8 cellular contexts compared by ENCODE assay signal in the genomic region with DNA sequence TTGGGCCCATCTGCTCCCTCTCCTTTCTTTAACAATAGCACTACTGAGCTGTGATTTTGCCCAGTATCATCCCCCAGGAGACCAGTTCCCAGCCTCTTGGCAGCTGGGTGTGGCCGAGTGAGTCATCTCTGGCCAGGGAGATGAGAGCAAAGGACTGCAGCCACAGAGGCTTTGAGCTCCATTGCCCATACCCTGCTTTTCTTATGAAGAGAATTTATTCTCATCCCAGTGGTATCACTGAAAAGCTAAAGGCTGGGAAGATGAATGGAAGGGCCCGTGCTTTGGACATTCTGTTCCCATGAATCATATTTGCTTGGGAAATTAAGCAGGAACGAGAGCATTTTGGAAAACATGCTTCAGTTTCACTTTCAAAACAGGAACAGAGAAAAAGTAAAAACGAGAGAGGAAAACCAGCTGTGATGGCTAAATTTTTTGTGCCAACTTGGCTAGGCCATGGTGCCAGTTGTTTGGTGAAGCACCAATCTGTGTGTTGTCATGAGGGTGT. TPM values are rescaled to one million over a fixed set of nuclear protein-coding genes. Genes with fewer than 3 reads are reported as not detected.
DNase-seq lines count a peak whose midpoint lies in the region; ATAC-seq and TF ChIP-seq lines count a peak whose summit lies in the region.

No MANE protein-coding gene starts in this region.

- peak overlapping the region; percentile 48 to 90; a peak in 3 of 4 replicates for H3K27ac ChIP-seq in SK-N-SH (ENCODE audit: low read depth in 2 of 2, low read length in 1 of 2)
- H3K27ac ChIP-seq in foreskin keratinocyte: peak overlapping the region; percentile 99
- H3K27ac ChIP-seq in gastrocnemius medialis: peak overlapping the region; percentile 74 to 81 (median 76)

- no peaks in the 10 kb centered on the region for H3K9me3 Mint-ChIP-seq in activated naive CD4-positive, alpha-beta T cell treated with anti-CD3 and anti-CD28 coated beads, Interleukin-2, amount 50 U/mL, for 72 hours
- H3K9me3 Mint-ChIP-seq in activated CD4-positive, alpha-beta T cell treated with anti-CD3 and anti-CD28 coated beads, Interleukin-2, amount 10 ng/mL, durations not matched to agents 24 days and 14 days: no peaks in the 10 kb centered on the region

- peaks cover 22% of the 10 kb centered on the region for H3K27me3 Mint-ChIP-seq in activated CD4-positive, alpha-beta T cell treated with anti-CD3 and anti-CD28 coated beads, Interleukin-2, amount 10 ng/mL, durations not matched to agents 24 days and 14 days

- H3K36me3 Mint-ChIP-seq in activated naive CD4-positive, alpha-beta T cell treated with anti-CD3 and anti-CD28 coated beads, Interleukin-2, amount 50 U/mL, for 72 hours: no peaks in the 10 kb centered on the region
- no peaks in the 10 kb centered on the region for H3K36me3 Mint-ChIP-seq in activated CD4-positive, alpha-beta T cell treated with anti-CD3 and anti-CD28 coated beads, Interleukin-2, amount 10 ng/mL, durations not matched to agents 24 days and 14 days (ENCODE audit: low read depth)

- peaks cover 10% of the 10 kb centered on the region for H3F3A ChIP-seq in SK-N-SH (replicated peaks; ENCODE audit: insufficient read depth)

- intact Hi-C loops in gastrocnemius medialis (cut with DNase I; ENCODE audit: low total_unique reads): no loop called here
- intact Hi-C loops in activated CD4-positive, alpha-beta T cell treated with anti-CD3 and anti-CD28 coated beads, Interleukin-2, amount 10 ng/mL, durations not matched to agents 24 days and 14 days (cut with micrococcal nuclease): no loop called here

- H3K4me2 ChIP-seq in SK-N-SH: peak overlapping the region; percentile 68

- TF ChIP-seq EP300 in SK-N-SH (IDR thresholded peaks at IDR 0.05; ENCODE audit: borderline replicate concordance in 1 of 2, low read depth in 1 of 2, low read length in 1 of 2): no peak

- H3K36me3 ChIP-seq in SK-N-SH (replicated peaks in 1 of 2; ENCODE audit: control insufficient read depth in 1 of 2, insufficient read depth in 2 of 2, low read length in 1 of 2) (no peaks in the 10 kb centered on the region), gastrocnemius medialis (no peaks in the 10 kb centered on the region)

- H3K9me2 ChIP-seq in SK-N-SH: no peaks in the 10 kb centered on the region

- no peaks in the 10 kb centered on the region for H4K20me1 ChIP-seq in SK-N-SH (ENCODE audit: insufficient read depth)

- 0% methylated on average over 4 of the region's 4 CpGs for WGBS in SK-N-SH (ENCODE audit: low lambda C conversion rate)

- no peak overlapping the region for H3K4me3 Mint-ChIP-seq in activated CD4-positive, alpha-beta T cell treated with anti-CD3 and anti-CD28 coated beads, Interleukin-2, amount 10 ng/mL, durations not matched to agents 24 days and 14 days

- in situ Hi-C loops in gastrocnemius medialis (cut with MboI; ENCODE audit: low sequenced_read_pairs in 4 of 4): loop anchor here in 1 of 4 donors (25.0 kb wide), 1 partner anchor 211 kb away; the partner anchor contains the start of gene NAPB

- H3K4me1 ChIP-seq in SK-N-SH (ENCODE audit: control insufficient read depth in 1 of 2, insufficient read depth in 2 of 2, low read depth in 1 of 2, low read length in 1 of 2): no peaks in the 10 kb centered on the region; a peak in 1 of 4 replicates
- peaks cover 32% of the 10 kb centered on the region for H3K4me1 ChIP-seq in foreskin keratinocyte
- peaks cover 14 to 24% of the 10 kb centered on the region in 2 donors for H3K4me1 ChIP-seq in gastrocnemius medialis

- no peak overlapping the region for H3K27ac Mint-ChIP-seq in activated naive CD4-positive, alpha-beta T cell treated with anti-CD3 and anti-CD28 coated beads, Interleukin-2, amount 50 U/mL, for 72 hours
- H3K27ac Mint-ChIP-seq in activated CD4-positive, alpha-beta T cell treated with anti-CD3 and anti-CD28 coated beads, Interleukin-2, amount 10 ng/mL, durations not matched to agents 24 days and 14 days: no peak overlapping the region

- DNase-seq in DMS 273 (lab: John Stamatoyannopoulos, UW; ENCODE audit: unreplicated experiment) (peak; percentile 77), SK-N-SH (no peak), foreskin keratinocyte (peak; percentile 93 to 96), gastrocnemius medialis (peak; percentile 63 to 82)
- no peak for DNase-seq in activated naive CD4-positive, alpha-beta T cell treated with anti-CD3 and anti-CD28 coated beads, Interleukin-2, amount 50 U/mL, for 72 hours (ENCODE audit: low spot score in 2 of 2)
- DNase-seq in activated CD4-positive, alpha-beta T cell treated with anti-CD3 and anti-CD28 coated beads, Interleukin-2, amount 10 ng/mL, durations not matched to agents 24 days and 14 days: no peak
- no peak for DNase-seq in activated CD4-positive, CD25-positive, alpha-beta regulatory T cell treated with anti-CD3 and anti-CD28 coated beads, Interleukin-2, amount 50 U/mL, for 72 hours

- POLR2A ChIA-PET in SK-N-SH (lab: Yijun Ruan, JAX): no interaction called here

- no peak for TF ChIP-seq RAD21 in SK-N-SH (IDR thresholded peaks at IDR 0.05; ENCODE audit: low read length)

- H3K27me3 ChIP-seq in SK-N-SH (ENCODE audit: insufficient read depth) (no peaks in the 10 kb centered on the region), foreskin keratinocyte (no peaks in the 10 kb centered on the region), gastrocnemius medialis (no peaks in the 10 kb centered on the region)

- H2AFZ ChIP-seq in SK-N-SH (ENCODE audit: low read depth): peak overlapping the region; percentile 75

- peak; percentile 62 for ATAC-seq in HG02678 (IDR thresholded peaks at IDR 0.05; ENCODE audit: unreplicated experiment)
- ATAC-seq in foreskin keratinocyte: peak; percentile 85
- ATAC-seq in gastrocnemius medialis: peak; percentile 84 to 86
- ATAC-seq in activated naive CD4-positive, alpha-beta T cell treated with anti-CD3 and anti-CD28 coated beads, Interleukin-2, amount 50 U/mL, for 72 hours: no peak

- CTCF ChIA-PET in SK-N-SH (lab: Yijun Ruan, JAX): no interaction called here

- peaks cover 4% of the 10 kb centered on the region for H3K4me1 Mint-ChIP-seq in activated CD4-positive, alpha-beta T cell treated with anti-CD3 and anti-CD28 coated beads, Interleukin-2, amount 10 ng/mL, durations not matched to agents 24 days and 14 days

- no peak for TF ChIP-seq CTCF in SK-N-SH (IDR thresholded peaks at IDR 0.05)
- TF ChIP-seq CTCF in foreskin keratinocyte (conservative IDR thresholded peaks at IDR 0.05): no peak
- TF ChIP-seq CTCF in gastrocnemius medialis (IDR thresholded peaks at IDR 0.05 in 4 of 5, conservative IDR thresholded peaks at IDR 0.05 in 1 of 5): no peak

- peak in 1 of 2 donors; percentile 33 for TF ChIP-seq POLR2A in gastrocnemius medialis (IDR thresholded peaks at IDR 0.05)

- no peaks in the 10 kb centered on the region for H3K9me3 ChIP-seq in SK-N-SH
- H3K9me3 ChIP-seq in gastrocnemius medialis: no peaks in the 10 kb centered on the region

- H3K4me3 ChIP-seq in SK-N-SH (ENCODE audit: low read depth in 2 of 2, low read length in 1 of 2): peak overlapping the region; percentile 44 to 62; a peak in 3 of 4 replicates
- peak overlapping the region; percentile 5 to 36 (median 14) for H3K4me3 ChIP-seq in gastrocnemius medialis

- peak overlapping the region; percentile 56 for H3K9ac ChIP-seq in SK-N-SH

- H3K79me2 ChIP-seq in SK-N-SH (ENCODE audit: insufficient read depth): no peaks in the 10 kb centered on the region

TF ChIP-seq in SK-N-SH, 30 proteins besides CTCF, POLR2A, EP300 and RAD21 (continues in another document):
- 0 out of 2 replicates have a peak, but pooled peaks have one; percentile 27 for TF ChIP-seq POLR2AphosphoS5 (IDR thresholded peaks at IDR 0.05; ENCODE audit: low read depth, low read length)
- TF ChIP-seq CHD2 (IDR thresholded peaks at IDR 0.05; ENCODE audit: low read length, partially characterized antibody): no peak
- TF ChIP-seq JUND (IDR thresholded peaks at IDR 0.05): peak; percentile 68
- no peak for TF ChIP-seq TAF1 (IDR thresholded peaks at IDR 0.05; ENCODE audit: borderline replicate concordance, low read depth, low read length)
- peak; percentile 75; the same call in 1 of the 2 replicates for TF ChIP-seq FOSL2 (IDR thresholded peaks at IDR 0.05; ENCODE audit: borderline replicate concordance, low read depth)

RNA-seq across cellular contexts. Expression of gene CST3, which starts 14.9 kb away (rescaled TPM):
- polyA plus RNA-seq in SK-N-SH (2012; rRNA removed): 328 and 428 TPM in 2 replicates
- polyA plus RNA-seq in SK-N-SH (2012; cell fraction: cytosol; rRNA removed): 172 and 280 TPM in 2 replicates
- 113 and 174 TPM in 2 replicates for polyA plus RNA-seq in SK-N-SH (2012; cell fraction: nucleus; rRNA removed)
- total RNA-seq in foreskin keratinocyte: 203 and 226 TPM in 2 replicates
- 356 and 360 TPM in 2 replicates for polyA plus RNA-seq in foreskin keratinocyte
- total RNA-seq in gastrocnemius medialis: 1,000 to 10,000 TPM in 1 of 4 donors, 100 to 1,000 TPM in 3; 461 to 1,821 (median 697) TPM
- 1 to 10 TPM in 1 of 2 donors, not detected in 1; 1.2 TPM for total RNA-seq in activated naive CD4-positive, alpha-beta T cell treated with anti-CD3 and anti-CD28 coated beads, Interleukin-2, amount 50 U/mL, for 72 hours
- total RNA-seq in activated CD4-positive, alpha-beta T cell treated with anti-CD3 and anti-CD28 coated beads, Interleukin-2, amount 10 ng/mL, durations not matched to agents 24 days and 14 days: 0.72 and 0.95 TPM in 2 replicates

RNA-seq across cellular contexts. Expression of gene CST9, which starts 17.2 kb away (rescaled TPM):
- not detected in 2 replicates for polyA plus RNA-seq in SK-N-SH (2012; rRNA removed)
- not detected in 2 replicates for polyA plus RNA-seq in SK-N-SH (2012; cell fraction: cytosol; rRNA removed)
- not detected in 2 replicates for polyA plus RNA-seq in SK-N-SH (2012; cell fraction: nucleus; rRNA removed)
- not detected in 2 replicates for total RNA-seq in foreskin keratinocyte
- polyA plus RNA-seq in foreskin keratinocyte: not detected in 2 replicates
- total RNA-seq in gastrocnemius medialis: not detected
- total RNA-seq in activated naive CD4-positive, alpha-beta T cell treated with anti-CD3 and anti-CD28 coated beads, Interleukin-2, amount 50 U/mL, for 72 hours: not detected
- not detected in 2 replicates for total RNA-seq in activated CD4-positive, alpha-beta T cell treated with anti-CD3 and anti-CD28 coated beads, Interleukin-2, amount 10 ng/mL, durations not matched to agents 24 days and 14 days

RNA-seq across cellular contexts. Expression of gene CST9L, which starts 54.6 kb away (rescaled TPM):
- polyA plus RNA-seq in SK-N-SH (2012; rRNA removed) (not detected in 2 replicates), foreskin keratinocyte (not detected in 2 replicates)
- polyA plus RNA-seq in SK-N-SH (2012; cell fraction: cytosol; rRNA removed): not detected in 2 replicates
- polyA plus RNA-seq in SK-N-SH (2012; cell fraction: nucleus; rRNA removed): not detected in 2 replicates
- total RNA-seq in foreskin keratinocyte (not detected in 2 replicates), gastrocnemius medialis (not detected)
- total RNA-seq in activated naive CD4-positive, alpha-beta T cell treated with anti-CD3 and anti-CD28 coated beads, Interleukin-2, amount 50 U/mL, for 72 hours: not detected
- total RNA-seq in activated CD4-positive, alpha-beta T cell treated with anti-CD3 and anti-CD28 coated beads, Interleukin-2, amount 10 ng/mL, durations not matched to agents 24 days and 14 days: not detected in 2 replicates

Comparison
In these comparisons a context has a peak if more than half of its experiments do, and no peak if none do; other contexts are left out.
1. DNase-seq: peak in DMS 273 (single experiment), foreskin keratinocyte (2 of 2) and gastrocnemius medialis (2 of 2); none in SK-N-SH (single experiment), activated naive CD4-positive, alpha-beta T cell treated with anti-CD3 and anti-CD28 coated beads, Interleukin-2, amount 50 U/mL, for 72 hours (0 of 2), activated CD4-positive, alpha-beta T cell treated with anti-CD3 and anti-CD28 coated beads, Interleukin-2, amount 10 ng/mL, durations not matched to agents 24 days and 14 days (single experiment) and activated CD4-positive, CD25-positive, alpha-beta regulatory T cell treated with anti-CD3 and anti-CD28 coated beads, Interleukin-2, amount 50 U/mL, for 72 hours (single experiment).
2. ATAC-seq: peak in HG02678 (single experiment), foreskin keratinocyte (single experiment) and gastrocnemius medialis (2 of 2); none in activated naive CD4-positive, alpha-beta T cell treated with anti-CD3 and anti-CD28 coated beads, Interleukin-2, amount 50 U/mL, for 72 hours (0 of 2).
3. RNA of gene CST3, which starts 14.9 kb away (total RNA-seq): 461 to 1,821 TPM in gastrocnemius medialis and 203 to 226 TPM in foreskin keratinocyte; 1.2 TPM in activated naive CD4-positive, alpha-beta T cell treated with anti-CD3 and anti-CD28 coated beads, Interleukin-2, amount 50 U/mL, for 72 hours and 0.72 to 0.95 TPM in activated CD4-positive, alpha-beta T cell treated with anti-CD3 and anti-CD28 coated beads, Interleukin-2, amount 10 ng/mL, durations not matched to agents 24 days and 14 days; every median in the first group is over 10 times any median in the second.
4. Peak in every context shown above with its lines, with median percentiles within 50 percentile points of each other: H3K27ac ChIP-seq.